Comparison of ENCODE assay signal across 1 cellular context in the genomic region with DNA sequence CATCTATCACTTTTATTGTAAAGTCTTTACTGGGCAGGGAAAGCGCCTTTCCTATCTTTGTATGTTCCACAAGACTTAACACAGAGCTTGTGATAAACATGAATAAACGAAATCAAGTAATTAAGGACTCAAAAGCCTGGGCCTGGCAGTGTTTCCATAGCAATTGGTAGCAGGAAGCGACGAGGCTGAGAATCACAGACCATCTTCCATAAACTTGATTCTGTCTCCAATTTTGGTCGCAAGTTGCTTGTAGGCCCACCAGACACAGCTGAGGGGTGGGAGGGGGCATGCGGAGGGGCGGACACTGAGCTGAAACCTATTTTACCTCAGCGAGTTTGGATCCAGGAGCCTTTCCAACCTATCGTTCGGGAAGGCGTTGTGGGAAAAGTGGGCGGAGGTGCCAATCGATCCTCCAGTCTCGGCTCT.
TF ChIP-seq lines count a peak whose summit lies in the region.

No MANE protein-coding gene starts in this region.

TF ChIP-seq in IMR-90, 13 proteins besides CTCF, POLR2A, EP300 and RAD21:
- no peak for TF ChIP-seq MAFK (IDR thresholded peaks at IDR 0.05; ENCODE audit: low read depth, low read length)
- no peak for TF ChIP-seq NFE2L2 (IDR thresholded peaks at IDR 0.05; ENCODE audit: low read depth, low read length)
- TF ChIP-seq MAZ (IDR thresholded peaks at IDR 0.05; ENCODE audit: borderline replicate concordance, low read depth, low read length), result no peak
- no peak for TF ChIP-seq CHD1 (IDR thresholded peaks at IDR 0.05; ENCODE audit: low read depth, low read length)
- TF ChIP-seq RFX5 (IDR thresholded peaks at IDR 0.05; ENCODE audit: low read depth, low read length), result no peak
- no peak for TF ChIP-seq BHLHE40 (IDR thresholded peaks at IDR 0.05; ENCODE audit: low read depth, low read length)
- TF ChIP-seq FOS (IDR thresholded peaks at IDR 0.05; ENCODE audit: low read depth, low read length), result no peak
- no peak for TF ChIP-seq MXI1 (IDR thresholded peaks at IDR 0.05; ENCODE audit: borderline replicate concordance, low read depth, low read length)
- TF ChIP-seq, protein P1, sequence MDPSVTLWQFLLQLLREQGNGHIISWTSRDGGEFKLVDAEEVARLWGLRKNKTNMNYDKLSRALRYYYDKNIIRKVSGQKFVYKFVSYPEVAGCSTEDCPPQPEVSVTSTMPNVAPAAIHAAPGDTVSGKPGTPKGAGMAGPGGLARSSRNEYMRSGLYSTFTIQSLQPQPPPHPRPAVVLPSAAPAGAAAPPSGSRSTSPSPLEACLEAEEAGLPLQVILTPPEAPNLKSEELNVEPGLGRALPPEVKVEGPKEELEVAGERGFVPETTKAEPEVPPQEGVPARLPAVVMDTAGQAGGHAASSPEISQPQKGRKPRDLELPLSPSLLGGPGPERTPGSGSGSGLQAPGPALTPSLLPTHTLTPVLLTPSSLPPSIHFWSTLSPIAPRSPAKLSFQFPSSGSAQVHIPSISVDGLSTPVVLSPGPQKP (IDR thresholded peaks at IDR 0.05; ENCODE audit: borderline replicate concordance, low read depth, low read length), result no peak
- no peak for TF ChIP-seq RCOR1 (IDR thresholded peaks at IDR 0.05; ENCODE audit: insufficient replicate concordance, low read length)
- TF ChIP-seq, protein P2, sequence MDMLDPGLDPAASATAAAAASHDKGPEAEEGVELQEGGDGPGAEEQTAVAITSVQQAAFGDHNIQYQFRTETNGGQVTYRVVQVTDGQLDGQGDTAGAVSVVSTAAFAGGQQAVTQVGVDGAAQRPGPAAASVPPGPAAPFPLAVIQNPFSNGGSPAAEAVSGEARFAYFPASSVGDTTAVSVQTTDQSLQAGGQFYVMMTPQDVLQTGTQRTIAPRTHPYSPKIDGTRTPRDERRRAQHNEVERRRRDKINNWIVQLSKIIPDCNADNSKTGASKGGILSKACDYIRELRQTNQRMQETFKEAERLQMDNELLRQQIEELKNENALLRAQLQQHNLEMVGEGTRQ (IDR thresholded peaks at IDR 0.05; ENCODE audit: low read depth, low read length), result no peak
- no peak for TF ChIP-seq SMC3 (IDR thresholded peaks at IDR 0.05; ENCODE audit: low read depth, low read length)
- no peak for TF ChIP-seq CEBPB (IDR thresholded peaks at IDR 0.05; ENCODE audit: low read depth, low read length)
